38 cellular contexts compared by ENCODE assay signal in genomic region chr7:118368958-118369357, GRCh38.
"Had no signal": no experiment of that assay in that cellular context is flagged by ENCODE, and none has a peak within 500 bp of the region (broad histone marks: within the 10 kb centered on the region; RNA-seq: fewer than 3 reads in every experiment).

No MANE protein-coding gene starts in this region.

- FAIRE-seq: bronchial epithelial cell, TTC549 had no signal

- H3K4me1 Mint-ChIP-seq: activated B cell treated with CpG ODN at 0.5 μM for 24 hours; activated naive CD8-positive, alpha-beta T cell treated with anti-CD3 and anti-CD28 coated beads, Interleukin-2, amount 10 ng/mL, durations not matched to agents 7 days and 5 days; activated naive CD8-positive, alpha-beta T cell treated with anti-CD3 and anti-CD28 coated beads, Interleukin-2, amount 50 U/mL, for 24 hours; activated T-helper 17 cell treated with anti-CD3 and anti-CD28 coated beads, Interleukin-2, amount 50 U/mL, for 72 hours; central memory CD8-positive, alpha-beta T cell had no signal

- H3K4me3 Mint-ChIP-seq: activated B cell treated with CpG ODN at 0.5 μM for 24 hours; activated CD4-positive, alpha-beta memory T cell treated with anti-CD3 and anti-CD28 coated beads for 36 hours; activated CD4-positive, alpha-beta T cell treated with anti-CD3 and anti-CD28 coated beads, Interleukin-2, amount 10 ng/mL, durations not matched to agents 24 days and 14 days; activated CD8-positive, alpha-beta T cell treated with anti-CD3 and anti-CD28 coated beads for 36 hours; activated naive CD4-positive, alpha-beta T cell treated with anti-CD3 and anti-CD28 coated beads for 36 hours; activated naive CD8-positive, alpha-beta T cell; activated naive CD8-positive, alpha-beta T cell treated with anti-CD3 and anti-CD28 coated beads, Interleukin-2, amount 10 ng/mL, durations not matched to agents 7 days and 5 days; activated naive CD8-positive, alpha-beta T cell treated with anti-CD3 and anti-CD28 coated beads, Interleukin-2, amount 50 U/mL, for 24 hours; activated T-cell treated with anti-CD3 and anti-CD28 coated beads, Interleukin-2, amount 50 U/mL, for 4 hours; activated T-cell treated with anti-CD3 and anti-CD28 coated beads, Interleukin-2, amount 50 U/mL, for 72 hours; activated T-helper 1 cell treated with anti-CD3 and anti-CD28 coated beads, Interleukin-12 subunit alpha, Interleukin-12 subunit beta, Interleukin-2, Interleukin-4 antibody, amounts not matched to agents 30 ng/mL and 10 ng/mL and 1 ng/mL, durations not matched to agents 14 hours and 24 hours and 36 hours; activated T-helper 17 cell treated with anti-CD3 and anti-CD28 coated beads, Interleukin-2, amount 50 U/mL, for 72 hours; brain; central memory CD8-positive, alpha-beta T cell; T-helper 1 cell treated with Interleukin-12 subunit alpha and Interleukin-12 subunit beta and Interleukin-4 antibody, amounts not matched to agents 30 μg/mL and 1 μg/mL, for 36 hours; T-helper 2 cell treated with Interferon-gamma antibody and Interleukin-4, amounts not matched to agents 5 μg/mL and 100 μg/mL, for 36 hours had no signal

- H3K36me3 ChIP-seq: ascending aorta, cardiac muscle cell had no signal

- H3K4me3 ChIP-seq: ascending aorta, cardiac muscle cell had no signal

- H3K9me3 ChIP-seq: ascending aorta had no signal

- H3K27ac ChIP-seq: ascending aorta, cardiac muscle cell, VCaP had no signal

- ATAC-seq: activated CD8-positive, alpha-beta T cell treated with anti-CD3 and anti-CD28 coated beads for 36 hours; activated naive CD8-positive, alpha-beta T cell treated with anti-CD3 and anti-CD28 coated beads, Interleukin-2, amount 50 U/mL, for 24 hours; activated T-cell treated with anti-CD3 and anti-CD28 coated beads, Interleukin-2, amount 50 U/mL, for 4 hours; activated T-cell treated with anti-CD3 and anti-CD28 coated beads, Interleukin-2, amount 50 U/mL, for 72 hours; activated T-helper 17 cell treated with anti-CD3 and anti-CD28 coated beads, Interleukin-2, amount 50 U/mL, for 72 hours had no signal

- DNase-seq: activated B cell treated with CpG ODN at 0.5 μM for 24 hours; activated CD4-positive, alpha-beta memory T cell treated with anti-CD3 and anti-CD28 coated beads for 36 hours; activated CD4-positive, alpha-beta T cell treated with anti-CD3 and anti-CD28 coated beads for 4 hours; activated CD4-positive, alpha-beta T cell treated with anti-CD3 and anti-CD28 coated beads, Interleukin-2, amount 10 ng/mL, durations not matched to agents 24 days and 14 days; activated CD4-positive, alpha-beta T cell treated with anti-CD3 and anti-CD28 coated beads, Interleukin-2, amount 50 U/mL, for 1 hour; activated CD4-positive, alpha-beta T cell treated with anti-CD3 and anti-CD28 coated beads, Interleukin-2, amount 50 U/mL, for 4 hours; activated CD4-positive, CD25-positive, alpha-beta regulatory T cell treated with anti-CD3 and anti-CD28 coated beads, Interleukin-2, amount 50 U/mL, for 72 hours; activated CD8-positive, alpha-beta memory T cell treated with anti-CD3 and anti-CD28 coated beads, Interleukin-2, amount 50 U/mL, for 4 hours; activated CD8-positive, alpha-beta T cell treated with anti-CD3 and anti-CD28 coated beads for 36 hours; activated effector memory CD4-positive, alpha-beta T cell treated with anti-CD3 and anti-CD28 coated beads, Interleukin-2, amount 50 U/mL, for 16 hours; activated gamma-delta T cell treated with Interleukin-2 at 50 U/mL for 16 hours; activated naive CD4-positive, alpha-beta T cell; activated naive CD4-positive, alpha-beta T cell treated with anti-CD3 and anti-CD28 coated beads for 36 hours; activated naive CD4-positive, alpha-beta T cell treated with anti-CD3 and anti-CD28 coated beads, Interleukin-2, amount 50 U/mL, for 16 hours; activated naive CD8-positive, alpha-beta T cell treated with anti-CD3 and anti-CD28 coated beads, Interleukin-2, amount 10 ng/mL, durations not matched to agents 7 days and 5 days; activated naive CD8-positive, alpha-beta T cell treated with anti-CD3 and anti-CD28 coated beads, Interleukin-2, amount 50 U/mL, for 24 hours; activated T-cell treated with anti-CD3 and anti-CD28 coated beads for 4 hours; activated T-cell treated with anti-CD3 and anti-CD28 coated beads, Interleukin-2, amount 50 U/mL, for 1 hour; activated T-cell treated with anti-CD3 and anti-CD28 coated beads, Interleukin-2, amount 50 U/mL, for 4 hours; activated T-cell treated with anti-CD3 and anti-CD28 coated beads, Interleukin-2, amount 50 U/mL, for 72 hours; amygdala; anterior cingulate cortex; caudate nucleus; T-helper 1 cell; T-helper 2 cell; T-helper 9 cell had no signal

- H3K9me3 Mint-ChIP-seq: activated B cell treated with CpG ODN at 0.5 μM for 24 hours; activated CD4-positive, alpha-beta memory T cell treated with anti-CD3 and anti-CD28 coated beads for 36 hours; activated CD4-positive, alpha-beta T cell treated with anti-CD3 and anti-CD28 coated beads, Interleukin-2, amount 10 ng/mL, durations not matched to agents 24 days and 14 days; activated naive CD8-positive, alpha-beta T cell treated with anti-CD3 and anti-CD28 coated beads, Interleukin-2, amount 10 ng/mL, durations not matched to agents 7 days and 5 days; activated naive CD8-positive, alpha-beta T cell treated with anti-CD3 and anti-CD28 coated beads, Interleukin-2, amount 50 U/mL, for 24 hours; activated T-cell treated with anti-CD3 and anti-CD28 coated beads, Interleukin-2, amount 50 U/mL, for 4 hours; activated T-helper 1 cell treated with anti-CD3 and anti-CD28 coated beads, Interleukin-12 subunit alpha, Interleukin-12 subunit beta, Interleukin-2, Interleukin-4 antibody, amounts not matched to agents 30 ng/mL and 10 ng/mL and 1 ng/mL, durations not matched to agents 14 hours and 24 hours and 36 hours; activated T-helper 17 cell treated with anti-CD3 and anti-CD28 coated beads, Interleukin-2, amount 50 U/mL, for 72 hours; brain; central memory CD8-positive, alpha-beta T cell; T-helper 1 cell treated with Interleukin-12 subunit alpha and Interleukin-12 subunit beta and Interleukin-4 antibody, amounts not matched to agents 30 μg/mL and 1 μg/mL, for 36 hours; T-helper 2 cell treated with Interferon-gamma antibody and Interleukin-4, amounts not matched to agents 5 μg/mL and 100 μg/mL, for 36 hours had no signal

- H3K4me1 ChIP-seq: ascending aorta had no signal

- H3K27me3 ChIP-seq: ascending aorta, cardiac muscle cell had no signal

- H3K36me3 Mint-ChIP-seq: activated CD4-positive, alpha-beta memory T cell treated with anti-CD3 and anti-CD28 coated beads for 36 hours; activated naive CD8-positive, alpha-beta T cell; activated naive CD8-positive, alpha-beta T cell treated with anti-CD3 and anti-CD28 coated beads, Interleukin-2, amount 10 ng/mL, durations not matched to agents 7 days and 5 days; brain had no signal

- H3K27ac Mint-ChIP-seq: activated B cell treated with CpG ODN at 0.5 μM for 24 hours; activated CD4-positive, alpha-beta memory T cell treated with anti-CD3 and anti-CD28 coated beads for 36 hours; activated CD4-positive, alpha-beta T cell treated with anti-CD3 and anti-CD28 coated beads, Interleukin-2, amount 10 ng/mL, durations not matched to agents 24 days and 14 days; activated CD8-positive, alpha-beta T cell treated with anti-CD3 and anti-CD28 coated beads for 36 hours; activated naive CD4-positive, alpha-beta T cell treated with anti-CD3 and anti-CD28 coated beads for 36 hours; activated naive CD8-positive, alpha-beta T cell; activated naive CD8-positive, alpha-beta T cell treated with anti-CD3 and anti-CD28 coated beads, Interleukin-2, amount 10 ng/mL, durations not matched to agents 7 days and 5 days; activated naive CD8-positive, alpha-beta T cell treated with anti-CD3 and anti-CD28 coated beads, Interleukin-2, amount 50 U/mL, for 24 hours; activated T-cell treated with anti-CD3 and anti-CD28 coated beads, Interleukin-2, amount 50 U/mL, for 72 hours; activated T-helper 1 cell treated with anti-CD3 and anti-CD28 coated beads, Interleukin-12 subunit alpha, Interleukin-12 subunit beta, Interleukin-2, Interleukin-4 antibody, amounts not matched to agents 30 ng/mL and 10 ng/mL and 1 ng/mL, durations not matched to agents 14 hours and 24 hours and 36 hours; activated T-helper 17 cell treated with anti-CD3 and anti-CD28 coated beads, Interleukin-2, amount 50 U/mL, for 72 hours; brain; T-helper 1 cell treated with Interleukin-12 subunit alpha and Interleukin-12 subunit beta and Interleukin-4 antibody, amounts not matched to agents 30 μg/mL and 1 μg/mL, for 36 hours; T-helper 2 cell treated with Interferon-gamma antibody and Interleukin-4, amounts not matched to agents 5 μg/mL and 100 μg/mL, for 36 hours had no signal
